Comparison of ENCODE assay signal across 19 cellular contexts in genomic region chr10:71435571-71436267, GRCh38. TPM values are rescaled to one million over a fixed set of nuclear protein-coding genes. Genes with fewer than 3 reads are reported as not detected.
DNase-seq lines count a peak whose midpoint lies in the region; ATAC-seq lines count a peak whose summit lies in the region.
"Had no signal": no experiment of that assay in that cellular context is flagged by ENCODE, and none has a peak within 500 bp of the region (broad histone marks: within the 10 kb centered on the region; RNA-seq: fewer than 3 reads in every experiment).

No MANE protein-coding gene starts in this region.

- 66% methylated on average over 6 of the region's 6 CpGs for WGBS in right cardiac atrium

- CTCF ChIA-PET in activated CD4-positive, alpha-beta memory T cell treated with anti-CD3 and anti-CD28 coated beads, Interleukin-2, amount 10 ng/mL, durations not matched to agents 7 days and 5 days (lab: Charles Lee) = no interaction called here

- intact Hi-C loops in right cardiac atrium (cut with DNase I) = no loop called here

- H3K4me1 ChIP-seq in adipocyte (ENCODE audit: control insufficient read depth, insufficient read depth, low read length) (peaks cover 26% of the 10 kb centered on the region), right cardiac atrium (ENCODE audit: control insufficient read depth, insufficient read depth, low read length) (peaks cover 9% of the 10 kb centered on the region)
- H3K4me1 ChIP-seq: thyroid gland had no signal

- H3K4me3 Mint-ChIP-seq in stimulated activated memory B cell treated with anti-CD40 and anti-IgM and Interleukin-4, amounts not matched to agents 10 μg/mL and 1 μg/mL and 100 μg/mL, for 72 hours = no peak overlapping the region
- no peak overlapping the region for H3K4me3 Mint-ChIP-seq in activated CD4-positive, alpha-beta memory T cell treated with anti-CD3 and anti-CD28 coated beads, Interleukin-2, amount 10 ng/mL, durations not matched to agents 7 days and 5 days
- H3K4me3 Mint-ChIP-seq: activated CD8-positive, alpha-beta T cell treated with anti-CD3 and anti-CD28 coated beads for 36 hours; CD8-positive, alpha-beta memory T cell had no signal

- no peak overlapping the region for H3K27ac Mint-ChIP-seq in stimulated activated memory B cell treated with anti-CD40 and anti-IgM and Interleukin-4, amounts not matched to agents 10 μg/mL and 1 μg/mL and 100 μg/mL, for 72 hours
- no peak overlapping the region for H3K27ac Mint-ChIP-seq in activated CD4-positive, alpha-beta memory T cell treated with anti-CD3 and anti-CD28 coated beads, Interleukin-2, amount 10 ng/mL, durations not matched to agents 7 days and 5 days
- H3K27ac Mint-ChIP-seq: activated CD8-positive, alpha-beta T cell treated with anti-CD3 and anti-CD28 coated beads for 36 hours had no signal

- H3K27me3 Mint-ChIP-seq in stimulated activated memory B cell treated with anti-CD40 and anti-IgM and Interleukin-4, amounts not matched to agents 10 μg/mL and 1 μg/mL and 100 μg/mL, for 72 hours = peaks cover 25% of the 10 kb centered on the region
- H3K27me3 Mint-ChIP-seq in activated CD4-positive, alpha-beta memory T cell treated with anti-CD3 and anti-CD28 coated beads, Interleukin-2, amount 10 ng/mL, durations not matched to agents 7 days and 5 days = no peaks in the 10 kb centered on the region
- H3K27me3 Mint-ChIP-seq: activated CD8-positive, alpha-beta T cell treated with anti-CD3 and anti-CD28 coated beads for 36 hours had no signal

- H3K4me1 Mint-ChIP-seq in stimulated activated memory B cell treated with anti-CD40 and anti-IgM and Interleukin-4, amounts not matched to agents 10 μg/mL and 1 μg/mL and 100 μg/mL, for 72 hours = no peaks in the 10 kb centered on the region
- H3K4me1 Mint-ChIP-seq in activated CD4-positive, alpha-beta memory T cell treated with anti-CD3 and anti-CD28 coated beads, Interleukin-2, amount 10 ng/mL, durations not matched to agents 7 days and 5 days = peaks cover 1% of the 10 kb centered on the region

- DNase-seq in DMS 273 (lab: John Stamatoyannopoulos, UW; ENCODE audit: unreplicated experiment) (peak; percentile 57), DMS 273 treated with DMSO at 0.1 percent for 48 hours (lab: John Stamatoyannopoulos, UW) (no peak), adipocyte (ENCODE audit: low read depth) (peak; percentile 4), right cardiac atrium (peak in 1 of 3 donors; percentile 44), NCI-H82 (lab: John Stamatoyannopoulos, UW) (no peak), NCI-H146 treated with DMSO at 0.1 percent for 48 hours (lab: John Stamatoyannopoulos, UW; ENCODE audit: unreplicated experiment) (no peak)
- no peak for DNase-seq in activated CD4-positive, alpha-beta memory T cell treated with anti-CD3 and anti-CD28 coated beads, Interleukin-2, amount 10 ng/mL, durations not matched to agents 7 days and 5 days
- DNase-seq: activated CD8-positive, alpha-beta T cell treated with anti-CD3 and anti-CD28 coated beads for 36 hours; activated gamma-delta T cell treated with Interleukin-2 at 50 U/mL for 16 hours; CD8-positive, alpha-beta memory T cell; kidney glomerular epithelial cell; MG63; NCI-H2081 treated with DMSO at 0.1 percent for 48 hours; NCI-H748 treated with DMSO at 0.1 percent for 48 hours; SIG-M5; stimulated activated CD4-positive, alpha-beta T cell treated with anti-CD3 and anti-CD28 coated beads, Interleukin-1b, Interleukin-23, amount 100 ng/mL, for 48 hours; thyroid gland had no signal

- H3K9me3 ChIP-seq in adipocyte (ENCODE audit: control insufficient read depth, low read length) (no peaks in the 10 kb centered on the region), right cardiac atrium (ENCODE audit: control insufficient read depth, low read length) (no peaks in the 10 kb centered on the region)
- H3K9me3 ChIP-seq: MG63, thyroid gland had no signal

- peaks cover 15% of the 10 kb centered on the region for H3K27me3 ChIP-seq in adipocyte (replicated peaks; ENCODE audit: control insufficient read depth, insufficient read depth, low read length)
- H3K27me3 ChIP-seq in right cardiac atrium (ENCODE audit: control insufficient read depth, insufficient read depth) = no peaks in the 10 kb centered on the region
- H3K27me3 ChIP-seq: MG63, thyroid gland had no signal

- no peaks in the 10 kb centered on the region for H3K36me3 Mint-ChIP-seq in stimulated activated memory B cell treated with anti-CD40 and anti-IgM and Interleukin-4, amounts not matched to agents 10 μg/mL and 1 μg/mL and 100 μg/mL, for 72 hours
- H3K36me3 Mint-ChIP-seq in activated CD4-positive, alpha-beta memory T cell treated with anti-CD3 and anti-CD28 coated beads, Interleukin-2, amount 10 ng/mL, durations not matched to agents 7 days and 5 days (ENCODE audit: low read depth) = no peaks in the 10 kb centered on the region
- H3K36me3 Mint-ChIP-seq: CD8-positive, alpha-beta memory T cell had no signal

- H3K9ac ChIP-seq in adipocyte (ENCODE audit: low read length) = no peak overlapping the region

- H3K36me3 ChIP-seq in adipocyte (ENCODE audit: control insufficient read depth, insufficient read depth, low read length, severe bottlenecking) = no peaks in the 10 kb centered on the region
- H3K36me3 ChIP-seq: MG63, thyroid gland had no signal

- ATAC-seq in right cardiac atrium = peak; percentile 25 to 60
- ATAC-seq in stimulated activated memory B cell treated with anti-CD40 and anti-IgM and Interleukin-4, amounts not matched to agents 10 μg/mL and 1 μg/mL and 100 μg/mL, for 72 hours = peak; percentile 4
- ATAC-seq: activated CD8-positive, alpha-beta T cell treated with anti-CD3 and anti-CD28 coated beads for 36 hours had no signal

- H3K4me3 ChIP-seq in adipocyte (ENCODE audit: low read length) = no peak overlapping the region
- H3K4me3 ChIP-seq in right cardiac atrium (ENCODE audit: low read length) = no peak overlapping the region
- H3K4me3 ChIP-seq: MG63, thyroid gland had no signal

- no peaks in the 10 kb centered on the region for H3K9me3 Mint-ChIP-seq in stimulated activated memory B cell treated with anti-CD40 and anti-IgM and Interleukin-4, amounts not matched to agents 10 μg/mL and 1 μg/mL and 100 μg/mL, for 72 hours
- H3K9me3 Mint-ChIP-seq in activated CD4-positive, alpha-beta memory T cell treated with anti-CD3 and anti-CD28 coated beads, Interleukin-2, amount 10 ng/mL, durations not matched to agents 7 days and 5 days = no peaks in the 10 kb centered on the region
- H3K9me3 Mint-ChIP-seq: activated CD8-positive, alpha-beta T cell treated with anti-CD3 and anti-CD28 coated beads for 36 hours; CD8-positive, alpha-beta memory T cell had no signal

- POLR2A ChIA-PET in activated CD4-positive, alpha-beta memory T cell treated with anti-CD3 and anti-CD28 coated beads, Interleukin-2, amount 10 ng/mL, durations not matched to agents 7 days and 5 days (lab: Charles Lee) = no interaction called here

- H3K27ac ChIP-seq in right cardiac atrium (ENCODE audit: low read length) = peak overlapping the region; percentile 19
- H3K27ac ChIP-seq: 22Rv1, thyroid gland had no signal

RNA-seq across cellular contexts. Expression of gene CDH23, which starts 39.0 kb away (rescaled TPM):
- total RNA-seq in right cardiac atrium = 1 to 10 TPM; 2.4 to 6.3 (median 5.6) TPM
- polyA plus RNA-seq in right cardiac atrium = 2.9 TPM
- total RNA-seq in activated CD4-positive, alpha-beta memory T cell treated with anti-CD3 and anti-CD28 coated beads, Interleukin-2, amount 10 ng/mL, durations not matched to agents 7 days and 5 days = 1 to 10 TPM; 1.3 TPM

Comparison
In these comparisons a context has a peak if more than half of its experiments do, and no peak if none do; other contexts are left out.
1. DNase-seq: peak in DMS 273 (single experiment) and adipocyte (single experiment); none in DMS 273 treated with DMSO at 0.1 percent for 48 hours (single experiment), NCI-H82 (single experiment), activated CD4-positive, alpha-beta memory T cell treated with anti-CD3 and anti-CD28 coated beads, Interleukin-2, amount 10 ng/mL, durations not matched to agents 7 days and 5 days (single experiment) and NCI-H146 treated with DMSO at 0.1 percent for 48 hours (single experiment).